ENCODE assay signal across 16 cellular contexts in the genomic region with DNA sequence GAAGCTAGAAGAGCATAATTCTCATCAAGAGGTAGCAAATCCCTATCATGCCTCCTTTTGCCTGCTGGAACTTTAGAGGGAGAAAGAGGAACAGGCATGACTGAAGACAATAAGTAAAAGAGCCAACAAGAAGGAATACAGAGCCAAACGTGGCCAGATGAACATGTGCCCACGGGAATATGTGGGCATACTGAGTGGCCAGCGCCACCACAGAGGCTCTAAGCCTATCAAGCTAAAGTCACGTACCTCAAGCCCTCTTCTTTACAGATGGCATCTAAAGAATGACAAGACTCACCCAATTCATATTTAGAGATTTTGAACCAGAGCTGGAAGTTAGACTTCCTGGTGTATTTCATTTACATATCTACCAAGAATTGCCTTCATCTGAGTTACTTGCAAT. TPM values are rescaled to one million over a fixed set of nuclear protein-coding genes. Genes with fewer than 3 reads are reported as not detected.
DNase-seq lines count a peak whose midpoint lies in the region; ATAC-seq and TF ChIP-seq lines count a peak whose summit lies in the region.
"Had no signal": no experiment of that assay in that cellular context is flagged by ENCODE, and none has a peak within 500 bp of the region (broad histone marks: within the 10 kb centered on the region; RNA-seq: fewer than 3 reads in every experiment).

No MANE protein-coding gene starts in this region.

- DNase-seq in myocyte (ENCODE audit: low read depth) (peak; percentile 61), trophoblast cell (peak in 1 of 2 donors; percentile 41), NCI-H526 treated with DMSO at 0.1 percent for 48 hours (lab: John Stamatoyannopoulos, UW) (no peak), PC-9 (no peak), left ventricle myocardium inferior (no peak)
- DNase-seq: 8988T; C1 segment of cervical spinal cord; CD4-positive, CD25-positive, alpha-beta regulatory T cell; CD8-positive, alpha-beta memory T cell; COR-L47; DMS 273 treated with DMSO at 0.1 percent for 48 hours; DMS53; H9 had no signal

- H3K79me2 ChIP-seq in trophoblast cell (ENCODE audit: control insufficient read depth, insufficient read depth, low read length, poor library complexity) (no peaks in the 10 kb centered on the region), PC-9 (ENCODE audit: low read depth) (no peaks in the 10 kb centered on the region)

- no peak overlapping the region for H3K4ac ChIP-seq in trophoblast cell (ENCODE audit: low read depth, low read length)

- no peaks in the 10 kb centered on the region for H4K20me1 ChIP-seq in BLaER1 treated with 17β-estradiol and CSF1 and Interleukin-3, amounts not matched to agents 10 nM and 100 nM
- H4K20me1 ChIP-seq in PC-9 (ENCODE audit: insufficient read depth): no peaks in the 10 kb centered on the region

- no peak overlapping the region for H3K4me3 ChIP-seq in BLaER1 treated with 17β-estradiol and CSF1 and Interleukin-3, amounts not matched to agents 10 nM and 100 nM
- H3K4me3 ChIP-seq in trophoblast cell (ENCODE audit: low read depth, low read length): no peak overlapping the region
- no peak overlapping the region for H3K4me3 ChIP-seq in PC-9
- H3K4me3 ChIP-seq in left ventricle myocardium inferior: no peak overlapping the region

- H4K91ac ChIP-seq in trophoblast cell (ENCODE audit: low read depth, low read length): peak overlapping the region; percentile 1

- H3K9me2 ChIP-seq in PC-9 (ENCODE audit: insufficient read depth): no peaks in the 10 kb centered on the region

- H3K14ac ChIP-seq in trophoblast cell (ENCODE audit: low read length): no peak overlapping the region

- H2BK5ac ChIP-seq in trophoblast cell (ENCODE audit: low read depth, low read length, poor library complexity): no peak overlapping the region

- BruUV-seq in PC-9 (replicated peaks; lab: Mats Ljungman, UMichigan): no TSS peak

- no peaks in the 10 kb centered on the region for H3K36me3 ChIP-seq in BLaER1 treated with 17β-estradiol and CSF1 and Interleukin-3, amounts not matched to agents 10 nM and 100 nM
- no peaks in the 10 kb centered on the region for H3K36me3 ChIP-seq in KOPT-K1 (ENCODE audit: insufficient read depth, low read length)
- no peaks in the 10 kb centered on the region for H3K36me3 ChIP-seq in trophoblast cell (ENCODE audit: control insufficient read depth in 1 of 2, insufficient read depth in 2 of 2, low read length in 2 of 2)
- no peaks in the 10 kb centered on the region for H3K36me3 ChIP-seq in PC-9 (ENCODE audit: low read depth)
- no peaks in the 10 kb centered on the region for H3K36me3 ChIP-seq in left ventricle myocardium inferior

- no peak overlapping the region for H3K18ac ChIP-seq in trophoblast cell (ENCODE audit: low read length)

- no peak overlapping the region for H3K9ac ChIP-seq in BLaER1 treated with 17β-estradiol and CSF1 and Interleukin-3, amounts not matched to agents 10 nM and 100 nM
- no peak overlapping the region for H3K9ac ChIP-seq in trophoblast cell (ENCODE audit: low read length)

- no peak overlapping the region for H3K23ac ChIP-seq in trophoblast cell (ENCODE audit: low read length)

- no peak overlapping the region for H4K12ac ChIP-seq in trophoblast cell (ENCODE audit: low read depth, low read length)

- peak overlapping the region; percentile 23 for H2BK12ac ChIP-seq in trophoblast cell (ENCODE audit: low read length)

- peaks cover 0 to under 1% (median 0%) of the 10 kb centered on the region in 11 experiments; a peak in 1 of 22 replicates for H3K27me3 ChIP-seq in BLaER1 treated with 17β-estradiol and CSF1 and Interleukin-3, amounts not matched to agents 10 nM and 100 nM
- H3K27me3 ChIP-seq in trophoblast cell (ENCODE audit: insufficient read depth, low read length) (no peaks in the 10 kb centered on the region), PC-9 (ENCODE audit: insufficient read depth, low read depth) (no peaks in the 10 kb centered on the region), left ventricle myocardium inferior (ENCODE audit: low read depth) (no peaks in the 10 kb centered on the region)

- H3K4me2 ChIP-seq in BLaER1 treated with 17β-estradiol and CSF1 and Interleukin-3, amounts not matched to agents 10 nM and 100 nM: peak overlapping the region; percentile 8 to 88 (median 56); a peak in 15 of 22 replicates
- no peak overlapping the region for H3K4me2 ChIP-seq in trophoblast cell (ENCODE audit: low read length)
- H3K4me2 ChIP-seq in PC-9: no peak overlapping the region

- peak overlapping the region; percentile 17 for H2BK120ac ChIP-seq in trophoblast cell (ENCODE audit: insufficient read depth, low read length, poor library complexity)

- CTCF ChIA-PET in PC-9 (lab: Charles Lee): no interaction called here

- peaks cover 0 to 21% (median 8%) of the 10 kb centered on the region in 11 experiments; a peak in 10 of 22 replicates for H3K9me3 ChIP-seq in BLaER1 treated with 17β-estradiol and CSF1 and Interleukin-3, amounts not matched to agents 10 nM and 100 nM (replicated peaks in 1 of 11)
- H3K9me3 ChIP-seq in KOPT-K1 (ENCODE audit: insufficient read depth, low read length, poor library complexity, severe bottlenecking): no peaks in the 10 kb centered on the region
- no peaks in the 10 kb centered on the region for H3K9me3 ChIP-seq in trophoblast cell (ENCODE audit: insufficient read depth, low read depth, low read length)
- H3K9me3 ChIP-seq in PC-9 (ENCODE audit: insufficient read depth, low read depth): no peaks in the 10 kb centered on the region; the same call in 1 of the 2 replicates
- no peaks in the 10 kb centered on the region for H3K9me3 ChIP-seq in left ventricle myocardium inferior (replicated peaks)

- H3K27ac ChIP-seq in BLaER1 treated with 17β-estradiol and CSF1 and Interleukin-3, amounts not matched to agents 10 nM and 100 nM: peak overlapping the region in 8 of 11 experiments; percentile 18 to 78 (median 61); a peak in 12 of 22 replicates
- H3K27ac ChIP-seq in KOPT-K1 (ENCODE audit: low read depth, low read length, poor library complexity, severe bottlenecking) (peak overlapping the region; percentile 95), trophoblast cell (ENCODE audit: low read depth, low read length) (no peak overlapping the region), PC-9 (no peak overlapping the region), left ventricle myocardium inferior (replicated peaks) (no peak overlapping the region)

- no CpG with 5 or more reads among the region's 4 CpGs for WGBS in trophoblast cell (ENCODE audit: extremely low coverage, insufficient coverage, insufficient read length)

- H3K4me1 ChIP-seq in BLaER1 treated with 17β-estradiol and CSF1 and Interleukin-3, amounts not matched to agents 10 nM and 100 nM: peaks cover 43 to 75% (median 54%) of the 10 kb centered on the region in 10 experiments
- H3K4me1 ChIP-seq in trophoblast cell (ENCODE audit: control insufficient read depth in 1 of 2, insufficient read depth in 2 of 2, low read length in 2 of 2): no peaks in the 10 kb centered on the region
- H3K4me1 ChIP-seq in PC-9 (replicated peaks; ENCODE audit: insufficient read depth): peaks cover 9% of the 10 kb centered on the region; the same call in 1 of the 2 replicates
- peaks cover 4% of the 10 kb centered on the region for H3K4me1 ChIP-seq in left ventricle myocardium inferior

- ATAC-seq in esophagus mucosa: no peak

- POLR2A ChIA-PET in PC-9 (lab: Charles Lee; ENCODE audit: unreplicated experiment): no interaction called here

- no peak overlapping the region for H2AK5ac ChIP-seq in trophoblast cell (ENCODE audit: low read length)

- no peak for TF ChIP-seq CTCF in PC-9 (conservative IDR thresholded peaks at IDR 0.05)
- no peak for TF ChIP-seq CTCF in left ventricle myocardium inferior (IDR thresholded peaks at IDR 0.05; ENCODE audit: borderline replicate concordance)

- peak overlapping the region; percentile 16 for H4K8ac ChIP-seq in trophoblast cell (ENCODE audit: low read depth, low read length)

- intact Hi-C loops in PC-9 (cut with micrococcal nuclease; ENCODE audit: unreplicated experiment): no loop called here
- intact Hi-C loops in left ventricle myocardium inferior (cut with micrococcal nuclease): no loop called here

- no peaks in the 10 kb centered on the region for H3F3A ChIP-seq in PC-9 (ENCODE audit: insufficient read depth, low read depth)

- peaks cover 3% of the 10 kb centered on the region for H3K79me1 ChIP-seq in trophoblast cell (ENCODE audit: low read length)

- H2AFZ ChIP-seq in trophoblast cell (ENCODE audit: insufficient read depth, low read length, poor library complexity) (no peak overlapping the region), PC-9 (no peak overlapping the region; the same call in 1 of the 2 replicates)

RNA-seq across cellular contexts. Expression of a gene that starts 59.9 kb away (rescaled TPM):
- total RNA-seq in myocyte: 14.4 and 31.9 TPM in 2 replicates
- polyA plus RNA-seq in myocyte (2012): 23.2 TPM
- polyA plus RNA-seq in trophoblast cell (2013): 4.4 and 4.6 TPM in 2 replicates
- 0.15 and 0.35 TPM in 2 replicates for total RNA-seq in PC-9 (2021)
- 1.3 TPM for total RNA-seq in esophagus mucosa
- total RNA-seq in left ventricle myocardium inferior: 0.74 TPM

Comparison
In these comparisons a context has a peak if more than half of its experiments do, and no peak if none do; other contexts are left out.
1. H3K27ac ChIP-seq: peak in BLaER1 treated with 17β-estradiol and CSF1 and Interleukin-3, amounts not matched to agents 10 nM and 100 nM (8 of 11) and KOPT-K1 (single experiment); none in trophoblast cell (single experiment), PC-9 (single experiment) and left ventricle myocardium inferior (single experiment).
2. H3K4me2 ChIP-seq: peak in BLaER1 treated with 17β-estradiol and CSF1 and Interleukin-3, amounts not matched to agents 10 nM and 100 nM (11 of 11); none in trophoblast cell (single experiment) and PC-9 (single experiment).